8 cellular contexts compared by ENCODE assay signal in the genomic region with DNA sequence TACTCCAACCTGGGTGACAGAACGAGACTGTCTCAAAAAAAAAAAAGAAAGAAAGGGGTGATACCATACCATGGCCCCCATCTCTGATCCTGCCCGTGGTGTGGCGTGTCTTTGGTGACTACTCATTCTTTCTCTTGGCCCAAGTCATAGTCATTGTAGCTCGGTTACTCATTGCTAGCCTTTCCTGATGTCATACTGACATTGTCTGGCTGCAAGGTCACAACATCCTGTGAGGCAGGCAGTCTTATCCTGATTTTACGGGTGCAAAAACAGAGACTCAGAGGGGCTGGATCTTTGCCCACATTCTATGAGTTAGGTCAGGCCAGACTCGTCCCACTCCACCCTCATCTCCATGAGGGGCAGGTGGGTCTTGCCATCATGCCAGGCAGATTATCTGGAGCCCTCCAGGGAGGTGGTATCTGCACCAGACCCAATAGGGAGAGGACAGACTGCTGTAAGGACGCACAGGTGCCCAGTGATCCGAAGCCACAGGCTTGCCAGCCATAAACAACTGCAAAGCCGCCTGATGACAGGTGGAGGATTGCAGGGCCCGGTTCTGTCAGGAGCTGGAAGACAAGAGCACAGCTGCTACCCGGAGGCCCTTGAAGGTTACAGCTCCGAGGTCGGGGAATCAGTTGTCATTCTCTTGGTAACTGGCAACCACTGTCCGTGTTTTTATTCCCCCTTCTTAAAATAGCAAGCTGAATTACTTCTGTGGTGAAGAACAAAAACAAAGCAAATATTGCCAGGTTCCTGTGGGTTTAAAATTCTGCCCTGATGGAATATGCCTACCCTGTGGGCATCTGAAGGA. TPM values are rescaled to one million over a fixed set of nuclear protein-coding genes. Genes with fewer than 3 reads are reported as not detected.
A peak's percentile ranks its signal among the peaks of the same experiment; 100 is the strongest.
DNase-seq lines count a peak whose midpoint lies in the region; ATAC-seq, FAIRE-seq and TF ChIP-seq lines count a peak whose summit lies in the region.

No MANE protein-coding gene starts in this region.

- peak; percentile 92 for DNase-seq in Caki2 (ENCODE audit: low read depth)
- DNase-seq in NCI-H146 treated with DMSO at 0.1 percent for 48 hours (lab: John Stamatoyannopoulos, UW; ENCODE audit: unreplicated experiment): peak; percentile 0
- DNase-seq in adipocyte (ENCODE audit: low read depth): peak; percentile 59
- no peak for DNase-seq in kidney
- DNase-seq in upper lobe of right lung: peak; percentile 43
- no peak for DNase-seq in HT-29 (ENCODE audit: low spot score)
- no peak for DNase-seq in inferior parietal cortex (ENCODE audit: extremely low spot score)

- H3K9ac ChIP-seq in adipocyte (ENCODE audit: low read length): no peak overlapping the region
- peak overlapping the region in 1 of 2 donors; percentile 74 for H3K9ac ChIP-seq in kidney (ENCODE audit: low read length in 2 of 2)

- TF ChIP-seq CTCF in kidney (IDR thresholded peaks at IDR 0.05; ENCODE audit: borderline replicate concordance, extremely low read depth, insufficient read depth): no peak
- TF ChIP-seq CTCF in upper lobe of right lung (IDR thresholded peaks at IDR 0.05): no peak

- peaks cover 34% of the 10 kb centered on the region for H3K36me3 ChIP-seq in adipocyte (ENCODE audit: control insufficient read depth, insufficient read depth, low read length, severe bottlenecking)
- peaks cover 3 to 11% of the 10 kb centered on the region in 2 donors for H3K36me3 ChIP-seq in kidney (ENCODE audit: control insufficient read depth in 1 of 2, insufficient read depth in 2 of 2, low read length in 2 of 2)
- peaks cover 20% of the 10 kb centered on the region for H3K36me3 ChIP-seq in upper lobe of right lung

- in situ Hi-C loops in Caki2 (cut with HindIII; ENCODE audit: low pct_unique_long_range_greater_than_20kb, low sequenced_read_pairs): no loop called here

- H3K4me3 ChIP-seq in adipocyte (ENCODE audit: low read length) (no peak overlapping the region), kidney (ENCODE audit: low read length in 2 of 2) (peak overlapping the region in 1 of 2 donors; percentile 32), upper lobe of right lung (no peak overlapping the region)

- H3K27me3 ChIP-seq in adipocyte (replicated peaks; ENCODE audit: control insufficient read depth, insufficient read depth, low read length) (no peaks in the 10 kb centered on the region), upper lobe of right lung (no peaks in the 10 kb centered on the region)

- H3K9me3 ChIP-seq in adipocyte (ENCODE audit: control insufficient read depth, low read length) (no peaks in the 10 kb centered on the region), kidney (ENCODE audit: control insufficient read depth in 1 of 2, low read length in 2 of 2) (no peaks in the 10 kb centered on the region), upper lobe of right lung (no peaks in the 10 kb centered on the region)

- intact Hi-C loops in kidney (cut with DNase I) (no loop called here), upper lobe of right lung (cut with DNase I) (no loop called here)

- peak; percentile 47 for FAIRE-seq in kidney (lab: Jason Lieb, UNC)

- H3K4me1 ChIP-seq in adipocyte (ENCODE audit: control insufficient read depth, insufficient read depth, low read length) (peaks cover 24% of the 10 kb centered on the region), kidney (ENCODE audit: control insufficient read depth in 1 of 2, insufficient read depth in 1 of 2, low read depth in 1 of 2, low read length in 2 of 2) (peaks cover 49 to 55% of the 10 kb centered on the region in 2 donors), upper lobe of right lung (peaks cover 41% of the 10 kb centered on the region)

- H3K27ac ChIP-seq in kidney (ENCODE audit: low read depth in 2 of 2, low read length in 2 of 2) (peak overlapping the region; percentile 86 to 92), upper lobe of right lung (peak overlapping the region; percentile 2)

- ATAC-seq in upper lobe of right lung (peak; percentile 8), GM18870 (IDR thresholded peaks at IDR 0.05; ENCODE audit: unreplicated experiment) (no peak)

RNA-seq across cellular contexts. Expression of gene TOM1, which starts 13.8 kb away (rescaled TPM):
- total RNA-seq in Caki2 (2014; rRNA removed; shearing (Covaris generic); ENCODE audit: low replicate concordance): 47.0 and 63.9 TPM in 2 replicates
- total RNA-seq in kidney: 68.2 TPM
- polyA plus RNA-seq in kidney (ENCODE audit: insufficient read depth, low read depth, low replicate concordance): 67.0 TPM
- 101 TPM for total RNA-seq in upper lobe of right lung
- total RNA-seq in HT-29 (2014; rRNA removed; shearing (Covaris generic)): 32.4 and 34.9 TPM in 2 replicates

RNA-seq across cellular contexts. Expression of gene HMGXB4, which starts 56.2 kb away (rescaled TPM):
- 15.0 and 22.3 TPM in 2 replicates for total RNA-seq in Caki2 (2014; rRNA removed; shearing (Covaris generic); ENCODE audit: low replicate concordance)
- total RNA-seq in kidney: 17.3 TPM
- 3.7 TPM for polyA plus RNA-seq in kidney (ENCODE audit: insufficient read depth, low read depth, low replicate concordance)
- total RNA-seq in upper lobe of right lung: 17.5 TPM
- 7.0 and 8.1 TPM in 2 replicates for total RNA-seq in HT-29 (2014; rRNA removed; shearing (Covaris generic))

Comparison
In these comparisons a context has a peak if more than half of its experiments do, and no peak if none do; other contexts are left out.
1. DNase-seq: peak in Caki2 (single experiment), NCI-H146 treated with DMSO at 0.1 percent for 48 hours (single experiment), adipocyte (single experiment) and upper lobe of right lung (single experiment); none in kidney (single experiment), HT-29 (single experiment) and inferior parietal cortex (single experiment).